ENCODE assay signal across 7 cellular contexts in genomic region chr5:34957857-34958690, GRCh38. TPM values are rescaled to one million over a fixed set of nuclear protein-coding genes. Genes with fewer than 3 reads are reported as not detected.
DNase-seq lines count a peak whose midpoint lies in the region; ATAC-seq, FAIRE-seq and TF ChIP-seq lines count a peak whose summit lies in the region.

No MANE protein-coding gene starts in this region.

- TF ChIP-seq CTCF in bronchial epithelial cell (IDR thresholded peaks at IDR 0.05; ENCODE audit: insufficient read depth, low read length, severe bottlenecking) (peak; percentile 53), lower lobe of right lung (IDR thresholded peaks at IDR 0.05) (peak; percentile 42)

- H3K36me3 ChIP-seq in bronchial epithelial cell (ENCODE audit: control insufficient read depth, insufficient read depth, low read length) (no peaks in the 10 kb centered on the region), lower lobe of right lung (peaks cover 36% of the 10 kb centered on the region)

- no peak overlapping the region for H3K27ac ChIP-seq in lower lobe of right lung

- FAIRE-seq in bronchial epithelial cell (lab: Jason Lieb, UNC), result no peak

- H3K4me3 ChIP-seq in bronchial epithelial cell (ENCODE audit: low read depth, low read length), result no peak overlapping the region
- no peak overlapping the region for H3K4me3 ChIP-seq in lower lobe of right lung

- H3K27me3 ChIP-seq in bronchial epithelial cell (ENCODE audit: control insufficient read depth, insufficient read depth, low read length) (no peaks in the 10 kb centered on the region), lower lobe of right lung (ENCODE audit: low read depth) (no peaks in the 10 kb centered on the region)

- intact Hi-C loops in lower lobe of right lung (cut with DNase I), result no loop called here
- intact Hi-C loops in posterior vena cava (cut with DNase I), result no loop called here

- H3K9me3 ChIP-seq in lower lobe of right lung, result no peaks in the 10 kb centered on the region

- H3K4me1 ChIP-seq in lower lobe of right lung, result no peaks in the 10 kb centered on the region

- ATAC-seq in GM21723 (IDR thresholded peaks at IDR 0.05; ENCODE audit: unreplicated experiment) (peak; percentile 40), lower lobe of right lung (peak; percentile 50 to 76)

- peak; percentile 35 for DNase-seq in EL
- peak; percentile 42 for DNase-seq in NCI-H2227 treated with DMSO at 0.1 percent for 48 hours (lab: John Stamatoyannopoulos, UW)
- DNase-seq in bronchial epithelial cell (ENCODE audit: low read depth), result peak; percentile 32
- no peak for DNase-seq in lower lobe of right lung
- no peak for DNase-seq in ecto neural progenitor cell (ENCODE audit: low spot score)
- DNase-seq in posterior vena cava (ENCODE audit: low spot score), result no peak

RNA-seq across cellular contexts. Expression of gene DNAJC21, which starts 28.7 kb away (rescaled TPM):
- total RNA-seq in bronchial epithelial cell (42.4 and 54.4 TPM in 2 replicates), lower lobe of right lung (49.4 TPM), posterior vena cava (10 to 100 TPM; 49.3 to 59.0 TPM)

RNA-seq across cellular contexts. Expression of gene BRIX1, which starts 42.6 kb away (rescaled TPM):
- 17.4 and 29.0 TPM in 2 replicates for total RNA-seq in bronchial epithelial cell
- total RNA-seq in lower lobe of right lung, result 17.6 TPM
- 10 to 100 TPM; 20.4 to 24.8 TPM for total RNA-seq in posterior vena cava

RNA-seq across cellular contexts. Expression of gene RAD1, which starts 42.8 kb away (rescaled TPM):
- total RNA-seq in bronchial epithelial cell, result 14.2 and 15.8 TPM in 2 replicates
- 25.6 TPM for total RNA-seq in lower lobe of right lung
- 10 to 100 TPM; 15.8 to 18.2 TPM for total RNA-seq in posterior vena cava

Comparison
In these comparisons a context has a peak if more than half of its experiments do, and no peak if none do; other contexts are left out.
1. DNase-seq: peak in EL (single experiment), NCI-H2227 treated with DMSO at 0.1 percent for 48 hours (single experiment) and bronchial epithelial cell (single experiment); none in lower lobe of right lung (single experiment), ecto neural progenitor cell (single experiment) and posterior vena cava (single experiment).